8 cellular contexts compared by ENCODE assay signal in the genomic region with DNA sequence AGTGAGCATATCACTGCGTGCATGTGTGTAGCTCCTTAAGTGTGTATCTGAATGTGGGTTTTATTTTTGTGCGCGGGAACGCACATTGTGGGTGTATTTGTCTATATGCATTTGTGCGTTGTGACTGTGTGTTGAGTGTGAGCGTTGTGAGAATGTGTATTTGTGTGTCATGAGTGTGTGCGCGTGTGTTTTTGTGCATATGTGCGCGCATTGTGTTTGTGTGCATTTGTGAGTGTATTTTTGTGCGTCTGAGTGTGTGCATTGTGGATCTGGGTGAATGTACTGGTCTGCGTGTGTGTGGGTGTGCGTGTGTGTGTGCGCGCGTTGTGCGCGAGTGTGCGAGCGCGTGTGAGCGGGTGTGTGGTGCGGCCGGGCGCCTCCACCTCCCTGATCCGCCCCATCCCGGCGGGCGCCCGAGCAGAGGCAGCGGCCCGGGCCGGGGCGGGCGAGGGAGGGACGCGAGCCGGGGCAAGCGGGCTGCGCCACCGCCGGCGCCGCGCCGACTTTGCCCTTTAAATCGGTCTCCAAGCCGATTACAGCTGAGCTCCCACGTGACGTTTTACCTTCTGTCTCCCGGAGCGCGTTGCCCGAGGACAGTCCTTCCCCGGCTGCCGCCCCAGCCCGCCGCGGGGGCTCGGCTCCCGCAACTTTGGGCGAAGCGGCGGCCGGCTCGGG. TPM values are rescaled to one million over a fixed set of nuclear protein-coding genes. Genes with fewer than 3 reads are reported as not detected.
DNase-seq lines count a peak whose midpoint lies in the region; ATAC-seq, FAIRE-seq and TF ChIP-seq lines count a peak whose summit lies in the region.

A gene with protein sequence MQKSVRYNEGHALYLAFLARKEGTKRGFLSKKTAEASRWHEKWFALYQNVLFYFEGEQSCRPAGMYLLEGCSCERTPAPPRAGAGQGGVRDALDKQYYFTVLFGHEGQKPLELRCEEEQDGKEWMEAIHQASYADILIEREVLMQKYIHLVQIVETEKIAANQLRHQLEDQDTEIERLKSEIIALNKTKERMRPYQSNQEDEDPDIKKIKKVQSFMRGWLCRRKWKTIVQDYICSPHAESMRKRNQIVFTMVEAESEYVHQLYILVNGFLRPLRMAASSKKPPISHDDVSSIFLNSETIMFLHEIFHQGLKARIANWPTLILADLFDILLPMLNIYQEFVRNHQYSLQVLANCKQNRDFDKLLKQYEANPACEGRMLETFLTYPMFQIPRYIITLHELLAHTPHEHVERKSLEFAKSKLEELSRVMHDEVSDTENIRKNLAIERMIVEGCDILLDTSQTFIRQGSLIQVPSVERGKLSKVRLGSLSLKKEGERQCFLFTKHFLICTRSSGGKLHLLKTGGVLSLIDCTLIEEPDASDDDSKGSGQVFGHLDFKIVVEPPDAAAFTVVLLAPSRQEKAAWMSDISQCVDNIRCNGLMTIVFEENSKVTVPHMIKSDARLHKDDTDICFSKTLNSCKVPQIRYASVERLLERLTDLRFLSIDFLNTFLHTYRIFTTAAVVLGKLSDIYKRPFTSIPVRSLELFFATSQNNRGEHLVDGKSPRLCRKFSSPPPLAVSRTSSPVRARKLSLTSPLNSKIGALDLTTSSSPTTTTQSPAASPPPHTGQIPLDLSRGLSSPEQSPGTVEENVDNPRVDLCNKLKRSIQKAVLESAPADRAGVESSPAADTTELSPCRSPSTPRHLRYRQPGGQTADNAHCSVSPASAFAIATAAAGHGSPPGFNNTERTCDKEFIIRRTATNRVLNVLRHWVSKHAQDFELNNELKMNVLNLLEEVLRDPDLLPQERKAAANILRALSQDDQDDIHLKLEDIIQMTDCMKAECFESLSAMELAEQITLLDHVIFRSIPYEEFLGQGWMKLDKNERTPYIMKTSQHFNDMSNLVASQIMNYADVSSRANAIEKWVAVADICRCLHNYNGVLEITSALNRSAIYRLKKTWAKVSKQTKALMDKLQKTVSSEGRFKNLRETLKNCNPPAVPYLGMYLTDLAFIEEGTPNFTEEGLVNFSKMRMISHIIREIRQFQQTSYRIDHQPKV (N-terminal part only) (plus strand): TSS at position 596 of the 675 bp plus-strand sequence. CDS start 376 bp downstream, outside the sequence.

- POLR2A ChIA-PET in GM12878 (lab: Charles Lee) = no interaction called here

- TF ChIP-seq POLR2A in GM12892 (IDR thresholded peaks at IDR 0.05; ENCODE audit: low read depth, low read length) (no peak), GM12878 (IDR thresholded peaks at IDR 0.05; ENCODE audit: low read depth, low read length) (no peak)

- in situ Hi-C loops in GM12878 (cut with MboI) = no loop called here

- H3K79me2 ChIP-seq in GM12878 (ENCODE audit: control insufficient read depth, insufficient read depth, low read length) = no peaks in the 10 kb centered on the region

- H3K9me3 ChIP-seq in GM12878 (replicated peaks; ENCODE audit: control insufficient read depth, insufficient read depth, low read length) (no peaks in the 10 kb centered on the region; the same call in 2 of the 3 replicates), iPS-18c (ENCODE audit: control insufficient read depth, insufficient read depth, low read length) (no peaks in the 10 kb centered on the region), skeletal muscle satellite cell (replicated peaks; ENCODE audit: low read length) (no peaks in the 10 kb centered on the region)

- no peak for TF ChIP-seq EP300 in GM12878 (IDR thresholded peaks at IDR 0.05; ENCODE audit: borderline replicate concordance in 1 of 2, control insufficient read depth in 1 of 2, low read depth in 2 of 2, low read length in 2 of 2)

- SMC1A ChIA-PET in GM12878 (lab: Charles Lee; ENCODE audit: uncharacterized antibody, unreplicated experiment) = no interaction called here

- intact Hi-C loops in GM12878 (cut with micrococcal nuclease; ENCODE audit: unreplicated experiment) = no loop called here

- DNase-seq in GM12892 (ENCODE audit: insufficient read length) = peak; percentile 15
- DNase-seq in T1000 (lab: John Stamatoyannopoulos, UW) = peak; percentile 37
- DNase-seq in GM12878 (ENCODE audit: low read depth, low spot score) = no peak
- DNase-seq in NCI-H1417 treated with DMSO at 0.1 percent for 48 hours (lab: John Stamatoyannopoulos, UW) = no peak

- whole genome bisulfite sequencing in GM12878 (ENCODE audit: insufficient coverage, insufficient replicate concordance, low lambda C conversion rate, missing lambda C conversion rate) = 49% methylated on average over 40 of the region's 66 CpGs

- no peak within 1 kb of the TSS for H3K4me3 ChIP-seq in GM12878
- peak within 1 kb of the TSS; percentile 67 for H3K4me3 ChIP-seq in iPS-18c (ENCODE audit: insufficient read depth, low read depth, low read length)
- peak within 1 kb of the TSS; percentile 71 for H3K4me3 ChIP-seq in skeletal muscle satellite cell (ENCODE audit: low read length)

- no peaks in the 10 kb centered on the region for H3K4me1 ChIP-seq in GM12878 (ENCODE audit: control insufficient read depth, insufficient read depth, low read length)
- peaks cover 26% of the 10 kb centered on the region for H3K4me1 ChIP-seq in skeletal muscle satellite cell (ENCODE audit: control insufficient read depth, insufficient read depth, low read length)

- H3K9ac ChIP-seq in GM12878 (ENCODE audit: control insufficient read depth, insufficient read depth, low read length) (no peak within 1 kb of the TSS), skeletal muscle satellite cell (ENCODE audit: low read depth, low read length) (no peak within 1 kb of the TSS)

- no peaks in the 10 kb centered on the region for H3K36me3 ChIP-seq in GM12878 (ENCODE audit: control insufficient read depth in 2 of 2, insufficient read depth in 2 of 2, low read length in 1 of 2)
- no peaks in the 10 kb centered on the region for H3K36me3 ChIP-seq in skeletal muscle satellite cell (ENCODE audit: insufficient read depth, low read length)

- CTCF ChIA-PET in GM12878 (lab: Yijun Ruan, JAX) = no interaction called here

- FAIRE-seq in GM12892 (lab: Jason Lieb, UNC) = no peak
- FAIRE-seq in GM12878 (lab: Jason Lieb, UNC) = no peak

- RAD21 ChIA-PET in GM12878 (lab: Charles Lee; ENCODE audit: unreplicated experiment) = no interaction called here

- no peak within 1 kb of the TSS for H3K4me2 ChIP-seq in GM12878 (ENCODE audit: control insufficient read depth, insufficient read depth)
- peak within 1 kb of the TSS; percentile 91 for H3K4me2 ChIP-seq in skeletal muscle satellite cell (ENCODE audit: low read length)

- H2AFZ ChIP-seq in GM12878 (ENCODE audit: control insufficient read depth, low read depth, low read length) = no peak within 1 kb of the TSS

- no peak within 1 kb of the TSS for H3K27ac ChIP-seq in GM12878 (ENCODE audit: control insufficient read depth, insufficient read depth)

- TF ChIP-seq RAD21 in GM12878 (IDR thresholded peaks at IDR 0.05; ENCODE audit: insufficient read depth, low read depth, low read length) = no peak

- ATAC-seq in GM12878 = no peak
- no peak for ATAC-seq in GM18870 (IDR thresholded peaks at IDR 0.05; ENCODE audit: unreplicated experiment)
- no peak for ATAC-seq in HG03097 (IDR thresholded peaks at IDR 0.05; ENCODE audit: low FRiP score, unreplicated experiment)

- H3K27me3 ChIP-seq in GM12878 (replicated peaks in 1 of 2; ENCODE audit: control insufficient read depth in 2 of 2, insufficient read depth in 2 of 2, low read length in 1 of 2) (peaks cover 8 to 12% of the 10 kb centered on the region in 2 experiments), skeletal muscle satellite cell (ENCODE audit: control insufficient read depth, insufficient read depth, low read length) (peaks cover 65% of the 10 kb centered on the region)

- H4K20me1 ChIP-seq in GM12878 (ENCODE audit: control insufficient read depth, insufficient read depth) = no peaks in the 10 kb centered on the region

- BruUV-seq in GM12878 (replicated peaks; lab: Mats Ljungman, UMichigan) = no TSS peak

- TF ChIP-seq CTCF in GM12878 (IDR thresholded peaks at IDR 0.05 in 2 of 3, conservative IDR thresholded peaks at IDR 0.05 in 1 of 3; ENCODE audit: control insufficient read depth in 2 of 3, extremely low read depth in 1 of 3, insufficient read depth in 1 of 3, low read depth in 3 of 3, low read length in 3 of 3) = no peak

TF ChIP-seq in GM12878, 131 proteins besides CTCF, POLR2A, EP300 and RAD21:
- TF ChIP-seq, protein P1, sequence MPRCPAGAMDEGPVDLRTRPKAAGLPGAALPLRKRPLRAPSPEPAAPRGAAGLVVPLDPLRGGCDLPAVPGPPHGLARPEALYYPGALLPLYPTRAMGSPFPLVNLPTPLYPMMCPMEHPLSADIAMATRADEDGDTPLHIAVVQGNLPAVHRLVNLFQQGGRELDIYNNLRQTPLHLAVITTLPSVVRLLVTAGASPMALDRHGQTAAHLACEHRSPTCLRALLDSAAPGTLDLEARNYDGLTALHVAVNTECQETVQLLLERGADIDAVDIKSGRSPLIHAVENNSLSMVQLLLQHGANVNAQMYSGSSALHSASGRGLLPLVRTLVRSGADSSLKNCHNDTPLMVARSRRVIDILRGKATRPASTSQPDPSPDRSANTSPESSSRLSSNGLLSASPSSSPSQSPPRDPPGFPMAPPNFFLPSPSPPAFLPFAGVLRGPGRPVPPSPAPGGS (IDR thresholded peaks at IDR 0.05; ENCODE audit: borderline replicate concordance, insufficient read depth, low read depth, low read length, poor library complexity, severe bottlenecking) = peak; percentile 58
- TF ChIP-seq KDM1A (IDR thresholded peaks at IDR 0.05; ENCODE audit: borderline replicate concordance) = no peak
TF ChIP-seq in GM12878: peak in this region for 1.

RNA-seq across cellular contexts. Expression of the gene that starts here (rescaled TPM):
- 0.38 TPM for polyA plus RNA-seq in GM12892 (2012; ENCODE audit: missing spikeins)
- total RNA-seq in GM12878 (2013; cell fraction: nucleolus; rRNA removed) = 0.23 and 0.93 TPM in 2 replicates
- total RNA-seq in GM12878 (2014; rRNA removed) (0.06 and 0.11 TPM in 2 replicates), GM12878 (2014; rRNA removed; fragmentation: Illumina TruSeq; extraction: Trizol) (0.05 and 0.09 TPM in 2 replicates), GM12878 (2021) (0.05 and 0.19 TPM in 2 replicates)
- polyA plus RNA-seq in GM12878 (2011; ENCODE audit: low read depth) = 0.10 TPM
- polyA plus RNA-seq in GM12878 (2011; rRNA removed) (0.07 and 0.14 TPM in 2 replicates), GM12878 (2014; fragmentation: Illumina TruSeq; extraction: Trizol) (0.06 and 0.13 TPM in 2 replicates), GM12878 (2014; fragmentation: Nextera tagmentation; extraction: Ambion mirVana) (under 1 TPM; 0.07 to 0.11 TPM), GM12878 (2014; rRNA removed) (0.05 and 0.06 TPM in 2 replicates), GM12878 (2016; fragmentation: Nextera tagmentation; extraction: Ambion mirVana) (under 1 TPM; 0.19 to 0.24 TPM)
- 0.03 and 0.09 TPM in 2 replicates for polyA plus RNA-seq in GM12878 (2011; cell fraction: cytosol; rRNA removed)
- polyA plus RNA-seq in GM12878 (2011; cell fraction: nucleus; rRNA removed) = 0.10 and 0.19 TPM in 2 replicates
- 0.05 and 0.15 TPM in 2 replicates for polyA plus RNA-seq in GM12878 (2012)
- polyA minus RNA-seq in GM12878 (2011; rRNA and poly(A)+ RNA removed) = 0.15 TPM in 2 replicates
- not detected in 2 replicates for polyA minus RNA-seq in GM12878 (2011; cell fraction: cytosol; rRNA and poly(A)+ RNA removed)
- 0.12 and 0.38 TPM in 2 replicates for polyA minus RNA-seq in GM12878 (2011; cell fraction: nucleus; rRNA and poly(A)+ RNA removed)
- total RNA-seq in skeletal muscle satellite cell (2012; rRNA removed) = not detected in 2 replicates

Comparison
In these comparisons a context has a peak if more than half of its experiments do, and no peak if none do; other contexts are left out.
1. DNase-seq: peak in GM12892 (single experiment) and T1000 (single experiment); none in GM12878 (single experiment) and NCI-H1417 treated with DMSO at 0.1 percent for 48 hours (single experiment).